ENCODE assay signal across 20 cellular contexts in genomic region chr18:58990720-58991119, GRCh38.
DNase-seq lines count a peak whose midpoint lies in the region; ATAC-seq, FAIRE-seq and TF ChIP-seq lines count a peak whose summit lies in the region.
"Had no signal": no experiment of that assay in that cellular context is flagged by ENCODE, and none has a peak within 500 bp of the region (broad histone marks: within the 10 kb centered on the region; RNA-seq: fewer than 3 reads in every experiment).

No MANE protein-coding gene starts in this region.

- H3K4me1 ChIP-seq in HCT116 (ENCODE audit: control insufficient read depth in 1 of 2, insufficient read depth in 2 of 2, low read length in 2 of 2) (peaks cover 4 to 39% of the 10 kb centered on the region in 2 experiments; a peak in 3 of 4 replicates), RWPE2 (ENCODE audit: insufficient read depth, poor library complexity, severe bottlenecking) (peaks cover 34% of the 10 kb centered on the region), esophagus squamous epithelium (peaks cover 0 to 18% (median 9%) of the 10 kb centered on the region in 3 donors), stomach (peaks cover 0 to 20% (median 10%) of the 10 kb centered on the region in 4 donors), HepG2 (ENCODE audit: insufficient read depth, low read length) (no peaks in the 10 kb centered on the region)

- TF ChIP-seq RAD21 in HCT116 (IDR thresholded peaks at IDR 0.05; ENCODE audit: low read depth): no peak
- TF ChIP-seq RAD21 in HepG2 (CRISPR knock-in tag; IDR thresholded peaks at IDR 0.05): no peak

- TF ChIP-seq EP300 in stomach (IDR thresholded peaks at IDR 0.05) (no peak), HepG2 (IDR thresholded peaks at IDR 0.05; ENCODE audit: low read depth in 2 of 2, low read length in 2 of 2) (no peak), HepG2 (CRISPR knock-in tag; IDR thresholded peaks at IDR 0.05; ENCODE audit: borderline replicate concordance) (no peak)

- in situ Hi-C loops in HepG2 (cut with HindIII; ENCODE audit: extremely low pct_ligation_motif_present, low pct_unique_long_range_greater_than_20kb): no loop called here

- H3K9me3 ChIP-seq in HCT116 (ENCODE audit: control insufficient read depth in 1 of 2, insufficient read depth in 1 of 2, low read depth in 1 of 2, low read length in 2 of 2) (no peaks in the 10 kb centered on the region), RWPE2 (ENCODE audit: severe bottlenecking) (no peaks in the 10 kb centered on the region), esophagus squamous epithelium (no peaks in the 10 kb centered on the region), stomach (peaks cover 0 to 13% (median 2%) of the 10 kb centered on the region in 4 donors), HepG2 (ENCODE audit: low read length) (no peaks in the 10 kb centered on the region)
- H3K9me3 ChIP-seq: neutrophil had no signal

- H3K27me3 ChIP-seq in HCT116 (ENCODE audit: insufficient read depth, low read length) (no peaks in the 10 kb centered on the region), RWPE2 (ENCODE audit: insufficient read depth, poor library complexity, severe bottlenecking) (no peaks in the 10 kb centered on the region), esophagus squamous epithelium (no peaks in the 10 kb centered on the region), stomach (no peaks in the 10 kb centered on the region), HepG2 (ENCODE audit: control insufficient read depth in 1 of 2, insufficient read depth in 2 of 2, low read length in 2 of 2) (peaks cover 0 to 32% of the 10 kb centered on the region in 2 experiments; a peak in 2 of 5 replicates)
- H3K27me3 ChIP-seq: BLaER1, cardiac muscle cell, neutrophil had no signal

- no peak for FAIRE-seq in HepG2 (lab: Jason Lieb, UNC)
- FAIRE-seq: endometrium, islet of Langerhans had no signal

- H3K9ac ChIP-seq in HCT116 (ENCODE audit: low read length): no peak overlapping the region
- no peak overlapping the region for H3K9ac ChIP-seq in HepG2 (ENCODE audit: insufficient read depth, low read depth, low read length)
- H3K9ac ChIP-seq: BLaER1 had no signal

- H3K4me3 ChIP-seq in HCT116 (replicated peaks in 1 of 2; ENCODE audit: low read depth in 1 of 2, low read length in 2 of 2): no peak overlapping the region
- no peak overlapping the region for H3K4me3 ChIP-seq in RWPE2 (ENCODE audit: severe bottlenecking)
- no peak overlapping the region for H3K4me3 ChIP-seq in esophagus squamous epithelium
- H3K4me3 ChIP-seq in stomach: no peak overlapping the region
- H3K4me3 ChIP-seq in HepG2 (replicated peaks in 1 of 3; ENCODE audit: insufficient read depth in 1 of 3, low read depth in 2 of 3, low read length in 3 of 3): no peak overlapping the region
- H3K4me3 ChIP-seq: BLaER1, cardiac muscle cell, HAP-1, smooth muscle cell had no signal

- H3K36me3 ChIP-seq in HCT116 (ENCODE audit: control insufficient read depth in 1 of 2, insufficient read depth in 2 of 2, low read length in 2 of 2) (no peaks in the 10 kb centered on the region), RWPE2 (ENCODE audit: low read depth) (no peaks in the 10 kb centered on the region), esophagus squamous epithelium (no peaks in the 10 kb centered on the region), stomach (no peaks in the 10 kb centered on the region), HepG2 (replicated peaks in 1 of 2; ENCODE audit: control insufficient read depth in 1 of 2, insufficient read depth in 2 of 2, low read length in 2 of 2) (no peaks in the 10 kb centered on the region)
- H3K36me3 ChIP-seq: BLaER1, cardiac muscle cell, HAP-1, neutrophil had no signal

- no peak overlapping the region for H3K27ac ChIP-seq in HCT116 (ENCODE audit: low read depth, low read length)
- peak overlapping the region; percentile 88 for H3K27ac ChIP-seq in RWPE2 (ENCODE audit: poor library complexity, severe bottlenecking)
- H3K27ac ChIP-seq in esophagus squamous epithelium: peak overlapping the region in 3 of 4 donors; percentile 21 to 82 (median 65)
- H3K27ac ChIP-seq in stomach: peak overlapping the region in 4 of 5 donors; percentile 35 to 66 (median 48)
- no peak overlapping the region for H3K27ac ChIP-seq in HepG2 (ENCODE audit: extremely low read length, insufficient read depth, low read length)
- H3K27ac ChIP-seq: BLaER1, cardiac muscle cell, HL-60, neutrophil had no signal

- H4K20me1 ChIP-seq in HCT116 (ENCODE audit: insufficient read depth) (no peaks in the 10 kb centered on the region), HepG2 (ENCODE audit: insufficient read depth, low read length) (no peaks in the 10 kb centered on the region)
- H4K20me1 ChIP-seq: BLaER1 had no signal

- RAD21 ChIA-PET in HCT116 (lab: Charles Lee; ENCODE audit: low non-redundant PET in 1 of 2, low total read pairs in 2 of 2, uncharacterized antibody in 2 of 2, unreplicated experiment in 2 of 2): no interaction called here

- H2AFZ ChIP-seq in HCT116 (ENCODE audit: low read depth, low read length, poor library complexity, severe bottlenecking) (peak overlapping the region; percentile 75), HepG2 (ENCODE audit: low read length) (no peak overlapping the region)

- TF ChIP-seq POLR2A in HCT116 (IDR thresholded peaks at IDR 0.05; ENCODE audit: borderline replicate concordance, extremely low read depth, insufficient read depth, insufficient read length): no peak
- TF ChIP-seq POLR2A in esophagus squamous epithelium (IDR thresholded peaks at IDR 0.05): no peak
- TF ChIP-seq POLR2A in stomach (IDR thresholded peaks at IDR 0.05): no peak
- TF ChIP-seq POLR2A in HepG2 (IDR thresholded peaks at IDR 0.05; ENCODE audit: insufficient read depth in 1 of 2, low read depth in 2 of 2, low read length in 2 of 2): no peak

- POLR2A ChIA-PET in HCT116 (lab: Charles Lee) (interaction anchor here (1.0 kb wide), 1 partner anchor 11 kb away, joined by 3 read pairs; no protein-coding TSS in a partner anchor), HepG2 (lab: Yijun Ruan, JAX) (no interaction called here)

- TF ChIP-seq CTCF in HCT116 (IDR thresholded peaks at IDR 0.05 in 2 of 3, conservative IDR thresholded peaks at IDR 0.05 in 1 of 3; ENCODE audit: borderline replicate concordance in 1 of 3, insufficient read depth in 1 of 3, low read depth in 2 of 3, low read length in 2 of 3) (no peak), RWPE2 (IDR thresholded peaks at IDR 0.05; ENCODE audit: poor library complexity, severe bottlenecking) (no peak), esophagus squamous epithelium (IDR thresholded peaks at IDR 0.05) (no peak), stomach (IDR thresholded peaks at IDR 0.05) (no peak), HepG2 (CRISPR knock-in tag; IDR thresholded peaks at IDR 0.05) (no peak)

- intact Hi-C loops in HCT116 (cut with micrococcal nuclease): no loop called here
- intact Hi-C loops in esophagus squamous epithelium (cut with DNase I): no loop called here
- intact Hi-C loops in stomach (cut with DNase I; ENCODE audit: low total_unique reads): no loop called here
- intact Hi-C loops in HepG2 (cut with micrococcal nuclease; ENCODE audit: unreplicated experiment): no loop called here

- peak overlapping the region; percentile 66 for H3K4me2 ChIP-seq in HCT116 (ENCODE audit: low read length)
- no peak overlapping the region for H3K4me2 ChIP-seq in HepG2 (ENCODE audit: low read depth, low read length)

- BruUV-seq in HCT116 (replicated peaks; lab: Mats Ljungman, UMichigan): no TSS peak
- no TSS peak for BruUV-seq in HepG2 (replicated peaks; lab: Mats Ljungman, UMichigan)

- no peaks in the 10 kb centered on the region for H3K79me2 ChIP-seq in HCT116 (ENCODE audit: insufficient read depth, low read length)
- no peaks in the 10 kb centered on the region for H3K79me2 ChIP-seq in HepG2 (ENCODE audit: insufficient read depth, low read length)

- CTCF ChIA-PET in HCT116 (lab: Charles Lee) (no interaction called here), HepG2 (lab: Yijun Ruan, JAX; ENCODE audit: low intra/inter-chr PET ratio, low total read pairs) (no interaction called here)

- no peak for DNase-seq in HCT116 (ENCODE audit: low read depth, low spot score)
- DNase-seq in RWPE2 (ENCODE audit: low spot score): no peak
- no peak for DNase-seq in esophagus squamous epithelium (lab: John Stamatoyannopoulos, UW)
- no peak for DNase-seq in stomach
- no peak for DNase-seq in SIG-M5 treated with dmso at 0.1 percent for 504 hours (lab: John Stamatoyannopoulos, UW; ENCODE audit: unreplicated experiment)
- DNase-seq in HepG2 (ENCODE audit: low spot score): no peak
- no peak for DNase-seq in NCI-H187 treated with DMSO at 0.1 percent for 48 hours (lab: John Stamatoyannopoulos, UW)
- DNase-seq: activated naive CD4-positive, alpha-beta T cell treated with anti-CD3 and anti-CD28 coated beads, Interleukin-2, amount 50 U/mL, for 16 hours; DMS79; midbrain; NCI-H2029 treated with DMSO at 0.1 percent for 48 hours had no signal

- ATAC-seq in HCT116 (no peak), RWPE2 (ENCODE audit: low read depth) (no peak), HepG2 (no peak), HG02588 (IDR thresholded peaks at IDR 0.05; ENCODE audit: unreplicated experiment) (no peak)

- H3K9me2 ChIP-seq in HCT116 (ENCODE audit: insufficient read depth): no peaks in the 10 kb centered on the region; the same call in 1 of the 2 replicates

- 64 to 82% methylated on average over 6 of the region's 6 CpGs for WGBS in esophagus squamous epithelium, 2 donors
- 71 to 88% (median 87%) methylated on average over 6 of the region's 6 CpGs for WGBS in stomach, 5 donors
- WGBS in HepG2 (ENCODE audit: low lambda C conversion rate): 6% methylated on average over 5 of the region's 6 CpGs

TF ChIP-seq in HCT116, 20 proteins besides CTCF, POLR2A, EP300 and RAD21 (continues in another document):
- TF ChIP-seq EZH2 (IDR thresholded peaks at IDR 0.05) (no peak), TCF7L2 (IDR thresholded peaks at IDR 0.05; ENCODE audit: borderline replicate concordance, extremely low read depth, insufficient read depth, insufficient read length) (no peak), SRF (IDR thresholded peaks at IDR 0.05; ENCODE audit: low read depth) (no peak), FOSL1 (IDR thresholded peaks at IDR 0.05; ENCODE audit: low read depth) (no peak), CEBPB (IDR thresholded peaks at IDR 0.05; ENCODE audit: low read depth) (no peak)

TF ChIP-seq in HepG2, 621 proteins besides CTCF, POLR2A, EP300 and RAD21 (continues in another document):
- TF ChIP-seq ZNF282 (IDR thresholded peaks at IDR 0.05; ENCODE audit: partially characterized antibody) (no peak), GRHL1 (CRISPR knock-in tag; conservative IDR thresholded peaks at IDR 0.05) (no peak)

Comparison
In these comparisons a context has a peak if more than half of its experiments do, and no peak if none do; other contexts are left out.
1. H3K27ac ChIP-seq: peak in RWPE2 (single experiment), esophagus squamous epithelium (3 of 4) and stomach (4 of 5); none in HCT116 (single experiment) and HepG2 (single experiment).